Comparison of ENCODE assay signal across 10 cellular contexts in genomic region chr6:149320745-149321240, GRCh38. TPM values are rescaled to one million over a fixed set of nuclear protein-coding genes. Genes with fewer than 3 reads are reported as not detected.
DNase-seq lines count a peak whose midpoint lies in the region; ATAC-seq and TF ChIP-seq lines count a peak whose summit lies in the region.
"Had no signal": no experiment of that assay in that cellular context is flagged by ENCODE, and none has a peak within 500 bp of the region (broad histone marks: within the 10 kb centered on the region; RNA-seq: fewer than 3 reads in every experiment).

No MANE protein-coding gene starts in this region.

- H3K4me1 Mint-ChIP-seq in activated T-cell treated with anti-CD3 and anti-CD28 coated beads, Interleukin-2, amount 50 U/mL, for 24 hours (ENCODE audit: low read depth), result peaks cover 61% of the 10 kb centered on the region
- peaks cover 24 to 48% of the 10 kb centered on the region in 2 donors for H3K4me1 Mint-ChIP-seq in effector memory CD8-positive, alpha-beta T cell (ENCODE audit: low read depth in 2 of 2)

- H3K9ac ChIP-seq in smooth muscle cell (ENCODE audit: low read depth), result no peak overlapping the region
- H3K9ac ChIP-seq: KMS-11 had no signal

- no peak for TF ChIP-seq CTCF in smooth muscle cell (IDR thresholded peaks at IDR 0.05; ENCODE audit: borderline replicate concordance, insufficient read depth, poor library complexity, severe bottlenecking)

- peak overlapping the region; percentile 87 for H3K4me2 ChIP-seq in smooth muscle cell
- H3K4me2 ChIP-seq: KMS-11 had no signal

- ATAC-seq in effector memory CD8-positive, alpha-beta T cell (replicated peaks), result no peak

- peaks cover 75% of the 10 kb centered on the region for H4K20me1 ChIP-seq in smooth muscle cell (ENCODE audit: low read depth)

- H3K27ac ChIP-seq in smooth muscle cell (ENCODE audit: low read depth), result peak overlapping the region; percentile 38
- H3K27ac ChIP-seq: KMS-11 had no signal

- DNase-seq in activated T-cell treated with anti-CD3 and anti-CD28 coated beads, Interleukin-2, amount 50 U/mL, for 24 hours, result no peak
- DNase-seq in activated T-cell treated with anti-CD3 and anti-CD28 coated beads, Interleukin-2, amount 50 U/mL, for 48 hours, result no peak
- DNase-seq in NCI-H69 (lab: John Stamatoyannopoulos, UW) (peak; percentile 10), smooth muscle cell (lab: John Stamatoyannopoulos, UW; ENCODE audit: unreplicated experiment) (no peak), NCI-H2171 treated with DMSO at 0.1 percent for 48 hours (lab: John Stamatoyannopoulos, UW) (no peak), cerebellar nuclear complex (lab: John Stamatoyannopoulos, UW) (no peak), amniotic stem cell (lab: John Stamatoyannopoulos, UW) (no peak)
- DNase-seq in effector memory CD8-positive, alpha-beta T cell, result no peak
- DNase-seq: NK-92 treated with Interleukin-12 subunit alpha and Interleukin-12 subunit beta, amount 100 ng/mL, for 24 hours had no signal

- peak overlapping the region; percentile 98 for H3K27ac Mint-ChIP-seq in activated T-cell treated with anti-CD3 and anti-CD28 coated beads, Interleukin-2, amount 50 U/mL, for 24 hours
- H3K27ac Mint-ChIP-seq in effector memory CD8-positive, alpha-beta T cell, result peak overlapping the region; percentile 1 to 88

- H3K36me3 Mint-ChIP-seq in activated T-cell treated with anti-CD3 and anti-CD28 coated beads, Interleukin-2, amount 50 U/mL, for 24 hours (ENCODE audit: low read depth), result peaks cover 59% of the 10 kb centered on the region
- peaks cover 27% of the 10 kb centered on the region for H3K36me3 Mint-ChIP-seq in effector memory CD8-positive, alpha-beta T cell (ENCODE audit: insufficient read depth)

- H3K27me3 ChIP-seq in smooth muscle cell (ENCODE audit: low read depth), result no peaks in the 10 kb centered on the region

- peak overlapping the region; percentile 2 for H3K4me3 ChIP-seq in smooth muscle cell

- peaks cover 86% of the 10 kb centered on the region for H3K79me2 ChIP-seq in smooth muscle cell (ENCODE audit: low read depth)

- H3F3A ChIP-seq in smooth muscle cell (ENCODE audit: low read depth), result no peaks in the 10 kb centered on the region

- H3K4me1 ChIP-seq in smooth muscle cell (ENCODE audit: low read depth), result peaks cover 54% of the 10 kb centered on the region

- H3K4me3 Mint-ChIP-seq in activated T-cell treated with anti-CD3 and anti-CD28 coated beads, Interleukin-2, amount 50 U/mL, for 24 hours, result peak overlapping the region; percentile 88
- H3K4me3 Mint-ChIP-seq in effector memory CD8-positive, alpha-beta T cell, result peak overlapping the region in 1 of 2 donors; percentile 88

- H3K9me3 Mint-ChIP-seq in activated T-cell treated with anti-CD3 and anti-CD28 coated beads, Interleukin-2, amount 50 U/mL, for 24 hours, result no peaks in the 10 kb centered on the region
- no peaks in the 10 kb centered on the region for H3K9me3 Mint-ChIP-seq in effector memory CD8-positive, alpha-beta T cell

- H3K36me3 ChIP-seq in smooth muscle cell (ENCODE audit: low read depth), result no peaks in the 10 kb centered on the region

- no peaks in the 10 kb centered on the region for H3K27me3 Mint-ChIP-seq in activated T-cell treated with anti-CD3 and anti-CD28 coated beads, Interleukin-2, amount 50 U/mL, for 24 hours
- no peaks in the 10 kb centered on the region for H3K27me3 Mint-ChIP-seq in effector memory CD8-positive, alpha-beta T cell

- H3K9me3 ChIP-seq in smooth muscle cell (replicated peaks; ENCODE audit: low read depth), result no peaks in the 10 kb centered on the region

- no peak overlapping the region for H2AFZ ChIP-seq in smooth muscle cell (ENCODE audit: low read depth)

RNA-seq across cellular contexts. Expression of gene TAB2, which starts 3.3 kb away (rescaled TPM):
- 68.7 and 78.5 TPM in 2 replicates for total RNA-seq in smooth muscle cell
- polyA plus RNA-seq in smooth muscle cell, result 12.6 and 14.3 TPM in 2 replicates
